11 cellular contexts compared by ENCODE assay signal in the genomic region with DNA sequence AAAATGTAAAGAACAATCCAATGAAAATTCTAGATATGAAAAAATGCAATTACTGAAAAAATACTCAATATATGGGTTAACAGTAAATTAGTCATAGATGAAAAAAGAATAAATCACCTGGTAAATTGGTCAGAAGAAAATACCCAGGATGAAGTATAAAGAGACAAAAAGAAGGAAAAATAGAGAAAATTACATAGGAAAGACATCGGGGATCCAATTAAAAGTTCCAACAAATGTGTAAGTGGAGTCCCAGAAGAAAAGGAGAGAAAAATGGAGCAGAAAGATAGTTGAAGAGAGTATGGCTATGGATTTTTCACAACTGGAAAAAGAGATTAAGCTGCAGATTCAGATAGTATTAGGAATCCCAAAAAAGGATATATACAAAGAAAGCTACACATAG.
"Had no signal": no experiment of that assay in that cellular context is flagged by ENCODE, and none has a peak within 500 bp of the region (broad histone marks: within the 10 kb centered on the region; RNA-seq: fewer than 3 reads in every experiment).

No MANE protein-coding gene starts in this region.

- H3K9ac ChIP-seq: GM23248 had no signal

- FAIRE-seq: H1, H54 had no signal

- H2AFZ ChIP-seq: GM23248, GM23338 had no signal

- H3K27ac ChIP-seq: GM23248 had no signal

- DNase-seq: GM23248, GOT3, H7, H9, HCEC 1CT, HFFc6 had no signal

- H3K4me2 ChIP-seq: GM23338 had no signal

- H3K4me3 Mint-ChIP-seq: GM23338, H9, HFFc6 had no signal

- H3K4me1 Mint-ChIP-seq: GM23338, H9 had no signal

- H3K27ac Mint-ChIP-seq: GM23338, H9, HFFc6 had no signal

- H3K4me3 ChIP-seq: GM23248, GM23338, HAP-1 had no signal

- ATAC-seq: GM23338, HCT116 had no signal

- H3K9me3 ChIP-seq: HAP-1 had no signal

- H3K4me1 ChIP-seq: HAP-1 had no signal

- H3K36me3 ChIP-seq: HAP-1 had no signal
